Comparison of ENCODE assay signal across 28 cellular contexts in the genomic region with DNA sequence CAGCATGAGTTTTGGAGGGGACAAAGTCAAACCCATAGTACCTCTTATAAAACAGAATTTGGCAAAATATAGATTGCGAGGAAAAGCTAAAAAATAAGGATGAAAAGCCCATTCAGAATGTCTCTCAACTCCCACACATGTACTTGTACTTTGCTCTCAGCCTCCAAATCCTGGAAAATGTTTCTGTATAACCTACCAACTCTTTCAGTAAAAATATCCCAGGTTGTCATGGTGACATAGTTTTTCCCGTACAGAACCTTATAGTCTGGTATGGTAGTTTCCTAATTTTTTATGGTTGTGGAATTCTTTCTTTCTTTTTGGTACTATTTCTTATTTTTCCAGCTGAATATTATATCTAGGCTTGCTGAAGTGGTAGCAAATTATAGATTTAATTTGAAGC.
"Had no signal": no experiment of that assay in that cellular context is flagged by ENCODE, and none has a peak within 500 bp of the region (broad histone marks: within the 10 kb centered on the region; RNA-seq: fewer than 3 reads in every experiment).

No MANE protein-coding gene starts in this region.

- ATAC-seq: activated CD4-positive, alpha-beta T cell treated with anti-CD3 and anti-CD28 coated beads for 36 hours; activated CD8-positive, alpha-beta memory T cell treated with anti-CD3 and anti-CD28 coated beads, Interleukin-2, amount 10 ng/mL, durations not matched to agents 7 days and 5 days; activated CD8-positive, alpha-beta T cell treated with anti-CD3 and anti-CD28 coated beads, Interleukin-2, amount 10 ng/mL, durations not matched to agents 7 days and 5 days; activated naive CD8-positive, alpha-beta T cell treated with anti-CD3 and anti-CD28 coated beads, Interleukin-2, amount 50 U/mL, for 24 hours; effector memory CD8-positive, alpha-beta T cell; foreskin keratinocyte; gastrocnemius medialis had no signal

- H3K9me3 ChIP-seq: adrenal gland, ascending aorta, breast epithelium, esophagus muscularis mucosa, gastrocnemius medialis had no signal

- H3K36me3 ChIP-seq: adrenal gland, ascending aorta, breast epithelium, cardiac muscle cell, esophagus muscularis mucosa, gastrocnemius medialis had no signal

- H3K27me3 ChIP-seq: ascending aorta, breast epithelium, cardiac muscle cell had no signal

- H3K4me3 ChIP-seq: adrenal gland, ascending aorta, breast epithelium, cardiac muscle cell, coronary artery, esophagus muscularis mucosa, gastrocnemius medialis had no signal

- H3K27ac ChIP-seq: adrenal gland, ascending aorta, breast epithelium, cardiac muscle cell, coronary artery, esophagus muscularis mucosa, foreskin keratinocyte, gastrocnemius medialis had no signal

- DNase-seq: activated CD4-positive, alpha-beta memory T cell treated with anti-CD3 and anti-CD28 coated beads for 36 hours; activated CD4-positive, alpha-beta T cell treated with anti-CD3 and anti-CD28 coated beads for 36 hours; activated CD4-positive, alpha-beta T cell treated with anti-CD3 and anti-CD28 coated beads, Interleukin-2, amount 10 ng/mL, durations not matched to agents 24 days and 14 days; activated CD4-positive, CD25-positive, alpha-beta regulatory T cell; activated CD4-positive, CD25-positive, alpha-beta regulatory T cell treated with anti-CD3 and anti-CD28 coated beads, Interleukin-2, amount 50 U/mL, for 72 hours; activated CD8-positive, alpha-beta memory T cell treated with anti-CD3 and anti-CD28 coated beads, Interleukin-2, amount 10 ng/mL, durations not matched to agents 7 days and 5 days; activated CD8-positive, alpha-beta memory T cell treated with anti-CD3 and anti-CD28 coated beads, Interleukin-2, amount 50 U/mL, for 4 hours; activated CD8-positive, alpha-beta T cell treated with anti-CD3 and anti-CD28 coated beads, Interleukin-2, amount 10 ng/mL, durations not matched to agents 7 days and 5 days; activated effector memory CD4-positive, alpha-beta T cell treated with anti-CD3 and anti-CD28 coated beads, Interleukin-2, amount 50 U/mL, for 16 hours; activated naive CD4-positive, alpha-beta T cell treated with anti-CD3 and anti-CD28 coated beads for 36 hours; activated naive CD8-positive, alpha-beta T cell treated with anti-CD3 and anti-CD28 coated beads for 36 hours; activated naive CD8-positive, alpha-beta T cell treated with anti-CD3 and anti-CD28 coated beads, Interleukin-2, amount 50 U/mL, for 24 hours; activated T-cell treated with anti-CD3 and anti-CD28 coated beads, Interleukin-2, amount 50 U/mL, for 1 hour; activated T-cell treated with anti-CD3 and anti-CD28 coated beads, Interleukin-2, amount 50 U/mL, for 48 hours; adrenal gland; amygdala; effector CD4-positive, alpha-beta T cell; effector memory CD8-positive, alpha-beta T cell; erythroblast; foreskin keratinocyte; gastrocnemius medialis; glutamatergic neuron; T-helper 2 cell had no signal

- H3K4me1 ChIP-seq: adrenal gland, ascending aorta, breast epithelium, esophagus muscularis mucosa, foreskin keratinocyte, gastrocnemius medialis had no signal
